8 cellular contexts compared by ENCODE assay signal in genomic region chrX:26442340-26442739, GRCh38.
A peak's percentile ranks its signal among the peaks of the same experiment; 100 is the strongest.
DNase-seq lines count a peak whose midpoint lies in the region; ATAC-seq and TF ChIP-seq lines count a peak whose summit lies in the region.

No MANE protein-coding gene starts in this region.

- ATAC-seq in Right ventricle myocardium superior (ENCODE audit: poor library complexity) (no peak), GM21723 (IDR thresholded peaks at IDR 0.05; ENCODE audit: unreplicated experiment) (no peak)

- peak; percentile 43 for TF ChIP-seq CTCF in left ventricle myocardium inferior (IDR thresholded peaks at IDR 0.05; ENCODE audit: borderline replicate concordance)
- TF ChIP-seq CTCF in type B pancreatic cell (conservative IDR thresholded peaks at IDR 0.05): peak; percentile 75

- no peaks in the 10 kb centered on the region for H3K27me3 Mint-ChIP-seq in type B pancreatic cell
- no peaks in the 10 kb centered on the region for H3K27me3 Mint-ChIP-seq in activated CD4-positive, alpha-beta T cell treated with anti-CD3 and anti-CD28 coated beads, Interleukin-2, amount 10 ng/mL, durations not matched to agents 24 days and 14 days

- H3K4me1 ChIP-seq in left ventricle myocardium inferior: no peaks in the 10 kb centered on the region
- H3K4me1 ChIP-seq in SJCRH30: no peaks in the 10 kb centered on the region

- H3K36me3 Mint-ChIP-seq in type B pancreatic cell: no peaks in the 10 kb centered on the region
- no peaks in the 10 kb centered on the region for H3K36me3 Mint-ChIP-seq in activated CD4-positive, alpha-beta T cell treated with anti-CD3 and anti-CD28 coated beads, Interleukin-2, amount 10 ng/mL, durations not matched to agents 24 days and 14 days (ENCODE audit: low read depth)

- intact Hi-C loops in left ventricle myocardium inferior (cut with micrococcal nuclease): no loop called here
- intact Hi-C loops in Right ventricle myocardium superior (cut with DNase I): no loop called here
- intact Hi-C loops in activated CD4-positive, alpha-beta T cell treated with anti-CD3 and anti-CD28 coated beads, Interleukin-2, amount 10 ng/mL, durations not matched to agents 24 days and 14 days (cut with micrococcal nuclease): no loop called here

- H3K4me3 ChIP-seq in left ventricle myocardium inferior: no peak overlapping the region
- no peak overlapping the region for H3K4me3 ChIP-seq in SJCRH30

- no peaks in the 10 kb centered on the region for H3K9me3 Mint-ChIP-seq in type B pancreatic cell
- no peaks in the 10 kb centered on the region for H3K9me3 Mint-ChIP-seq in activated CD4-positive, alpha-beta T cell treated with anti-CD3 and anti-CD28 coated beads, Interleukin-2, amount 10 ng/mL, durations not matched to agents 24 days and 14 days

- H3K4me1 Mint-ChIP-seq in type B pancreatic cell (ENCODE audit: unreplicated experiment): no peaks in the 10 kb centered on the region
- H3K4me1 Mint-ChIP-seq in activated CD4-positive, alpha-beta T cell treated with anti-CD3 and anti-CD28 coated beads, Interleukin-2, amount 10 ng/mL, durations not matched to agents 24 days and 14 days: no peaks in the 10 kb centered on the region

- H3K4me3 Mint-ChIP-seq in type B pancreatic cell: no peak overlapping the region
- no peak overlapping the region for H3K4me3 Mint-ChIP-seq in activated CD4-positive, alpha-beta T cell treated with anti-CD3 and anti-CD28 coated beads, Interleukin-2, amount 10 ng/mL, durations not matched to agents 24 days and 14 days

- H3K9me3 ChIP-seq in left ventricle myocardium inferior (replicated peaks) (no peaks in the 10 kb centered on the region), SJCRH30 (replicated peaks) (no peaks in the 10 kb centered on the region)

- H3K27ac Mint-ChIP-seq in type B pancreatic cell: no peak overlapping the region
- no peak overlapping the region for H3K27ac Mint-ChIP-seq in activated CD4-positive, alpha-beta T cell treated with anti-CD3 and anti-CD28 coated beads, Interleukin-2, amount 10 ng/mL, durations not matched to agents 24 days and 14 days

- H3K27me3 ChIP-seq in left ventricle myocardium inferior (ENCODE audit: low read depth) (no peaks in the 10 kb centered on the region), SJCRH30 (no peaks in the 10 kb centered on the region)

- DNase-seq in left ventricle myocardium inferior: no peak
- DNase-seq in Right ventricle myocardium superior: no peak
- DNase-seq in SJCRH30: peak; percentile 7 to 68
- peak; percentile 20 for DNase-seq in glomerular endothelial cell (ENCODE audit: extremely low read depth, low read depth, low spot score)
- no peak for DNase-seq in type B pancreatic cell (ENCODE audit: extremely low spot score, unreplicated experiment)
- DNase-seq in activated CD4-positive, alpha-beta T cell treated with anti-CD3 and anti-CD28 coated beads, Interleukin-2, amount 10 ng/mL, durations not matched to agents 24 days and 14 days: no peak
- no peak for DNase-seq in stimulated activated CD4-positive, alpha-beta T cell treated with anti-CD3 and anti-CD28 coated beads, Interleukin-4, amount 100 ng/mL, for 24 hours

- H3K27ac ChIP-seq in left ventricle myocardium inferior (replicated peaks) (no peak overlapping the region), SJCRH30 (no peak overlapping the region)

- H3K36me3 ChIP-seq in left ventricle myocardium inferior: no peaks in the 10 kb centered on the region
- H3K36me3 ChIP-seq in SJCRH30: no peaks in the 10 kb centered on the region

Comparison
In these comparisons a context has a peak if more than half of its experiments do, and no peak if none do; other contexts are left out.
1. DNase-seq: peak in SJCRH30 (2 of 2) and glomerular endothelial cell (single experiment); none in left ventricle myocardium inferior (single experiment), Right ventricle myocardium superior (single experiment), type B pancreatic cell (single experiment), activated CD4-positive, alpha-beta T cell treated with anti-CD3 and anti-CD28 coated beads, Interleukin-2, amount 10 ng/mL, durations not matched to agents 24 days and 14 days (single experiment) and stimulated activated CD4-positive, alpha-beta T cell treated with anti-CD3 and anti-CD28 coated beads, Interleukin-4, amount 100 ng/mL, for 24 hours (single experiment).